In genomic region chr9:122202099-122202498, GRCh38 we compare ENCODE assay signal across 20 cellular contexts. TPM values are rescaled to one million over a fixed set of nuclear protein-coding genes. Genes with fewer than 3 reads are reported as not detected.
DNase-seq lines count a peak whose midpoint lies in the region; ATAC-seq, FAIRE-seq and TF ChIP-seq lines count a peak whose summit lies in the region.
"Had no signal": no experiment of that assay in that cellular context is flagged by ENCODE, and none has a peak within 500 bp of the region (broad histone marks: within the 10 kb centered on the region; RNA-seq: fewer than 3 reads in every experiment).

No MANE protein-coding gene starts in this region.

- peak; percentile 76 for ATAC-seq in Right ventricle myocardium superior (ENCODE audit: poor library complexity)
- peak; percentile 42 for ATAC-seq in left colon
- ATAC-seq in HG03378 (IDR thresholded peaks at IDR 0.05; ENCODE audit: unreplicated experiment), result no peak
- ATAC-seq in GM21367 (IDR thresholded peaks at IDR 0.05; ENCODE audit: unreplicated experiment), result no peak

- H3K9me3 Mint-ChIP-seq in astrocyte (ENCODE audit: unreplicated experiment), result no peaks in the 10 kb centered on the region
- H3K9me3 Mint-ChIP-seq: CD4-positive, alpha-beta T cell; H9 had no signal

- DNase-seq in Right ventricle myocardium superior (no peak), left ventricle myocardium inferior (no peak), astrocyte (ENCODE audit: low read depth) (no peak), left colon (no peak), thyroid gland (peak; percentile 54 to 65), NCI-H2107 treated with DMSO at 0.1 percent for 48 hours (lab: John Stamatoyannopoulos, UW; ENCODE audit: unreplicated experiment) (no peak)
- DNase-seq: ACHN; C1 segment of cervical spinal cord; Calu3; CD4-positive, alpha-beta T cell; DMS 273 treated with DMSO at 0.1 percent for 48 hours; GOT3; H9 had no signal

- no peak for FAIRE-seq in astrocyte (lab: Jason Lieb, UNC)
- FAIRE-seq: G401.6, GM12891 had no signal

- TF ChIP-seq CTCF in left ventricle myocardium inferior (IDR thresholded peaks at IDR 0.05; ENCODE audit: borderline replicate concordance) (no peak), astrocyte (IDR thresholded peaks at IDR 0.05; ENCODE audit: insufficient read depth, low read depth, low read length) (no peak), thyroid gland (IDR thresholded peaks at IDR 0.05) (no peak)

- H3K79me2 ChIP-seq in astrocyte (ENCODE audit: insufficient read depth, low read length), result no peaks in the 10 kb centered on the region

- peaks cover 27% of the 10 kb centered on the region for H3K4me1 Mint-ChIP-seq in astrocyte (ENCODE audit: low read depth, unreplicated experiment)
- H3K4me1 Mint-ChIP-seq: B cell had no signal

- no peak overlapping the region for H2AFZ ChIP-seq in astrocyte (ENCODE audit: low read depth, low read length)

- 28 to 35% methylated on average over 3 of the region's 3 CpGs for WGBS in thyroid gland, 2 donors

- H3K36me3 ChIP-seq in left ventricle myocardium inferior, result no peaks in the 10 kb centered on the region
- no peaks in the 10 kb centered on the region for H3K36me3 ChIP-seq in astrocyte (ENCODE audit: insufficient read depth, low read length)
- H3K36me3 ChIP-seq in thyroid gland, result no peaks in the 10 kb centered on the region

- H3K4me1 ChIP-seq in left ventricle myocardium inferior (peaks cover 12% of the 10 kb centered on the region), astrocyte (ENCODE audit: insufficient read depth, low read length) (peaks cover 12% of the 10 kb centered on the region), thyroid gland (peaks cover 4 to 9% of the 10 kb centered on the region in 2 donors)

- no peak overlapping the region for H3K27ac Mint-ChIP-seq in astrocyte (ENCODE audit: unreplicated experiment)
- H3K27ac Mint-ChIP-seq: B cell; CD4-positive, alpha-beta T cell; H9 had no signal

- H3K4me3 ChIP-seq in left ventricle myocardium inferior (no peak overlapping the region), astrocyte (ENCODE audit: insufficient read depth, low read depth, low read length) (no peak overlapping the region), thyroid gland (replicated peaks in 1 of 3) (no peak overlapping the region)

- no peak for TF ChIP-seq POLR2A in thyroid gland (IDR thresholded peaks at IDR 0.05)

- intact Hi-C loops in Right ventricle myocardium superior (cut with DNase I), result no loop called here
- intact Hi-C loops in left ventricle myocardium inferior (cut with micrococcal nuclease), result no loop called here
- intact Hi-C loops in left colon (cut with DNase I, micrococcal nuclease), result no loop called here
- intact Hi-C loops in thyroid gland (cut with DNase I), result no loop called here

- H3K36me3 Mint-ChIP-seq in astrocyte (ENCODE audit: low read depth, unreplicated experiment), result no peaks in the 10 kb centered on the region

- H4K20me1 ChIP-seq in astrocyte (ENCODE audit: insufficient read depth, low read length), result no peaks in the 10 kb centered on the region

- H3K9me3 ChIP-seq in left ventricle myocardium inferior (replicated peaks) (no peaks in the 10 kb centered on the region), astrocyte (ENCODE audit: insufficient read depth, low read depth, low read length) (no peaks in the 10 kb centered on the region), thyroid gland (no peaks in the 10 kb centered on the region)

- no peak overlapping the region for H3K4me3 Mint-ChIP-seq in astrocyte (ENCODE audit: unreplicated experiment)
- H3K4me3 Mint-ChIP-seq: B cell; CD4-positive, alpha-beta T cell; H9 had no signal

- H3K27me3 Mint-ChIP-seq in astrocyte (ENCODE audit: low read depth, unreplicated experiment), result peaks cover 39% of the 10 kb centered on the region

- H3K27ac ChIP-seq in left ventricle myocardium inferior (replicated peaks) (no peak overlapping the region), astrocyte (ENCODE audit: low read depth, low read length) (no peak overlapping the region), thyroid gland (no peak overlapping the region)

- H3K27me3 ChIP-seq in left ventricle myocardium inferior (ENCODE audit: low read depth) (peaks cover 9% of the 10 kb centered on the region), astrocyte (ENCODE audit: insufficient read depth, low read length) (peaks cover 13% of the 10 kb centered on the region), thyroid gland (no peaks in the 10 kb centered on the region)

- H3K4me2 ChIP-seq in astrocyte (ENCODE audit: low read length), result peak overlapping the region; percentile 14

- no peak overlapping the region for H3K9ac ChIP-seq in astrocyte (ENCODE audit: low read length)

RNA-seq across cellular contexts. Expression of gene LHX6, which starts 26.7 kb away (rescaled TPM):
- 3.4 TPM for total RNA-seq in Right ventricle myocardium superior
- total RNA-seq in left ventricle myocardium inferior, result 4.4 TPM
- total RNA-seq in astrocyte, result 0.34 and 0.53 TPM in 2 replicates
- 1 to 10 TPM; 1.6 to 2.1 TPM for total RNA-seq in left colon
- total RNA-seq in thyroid gland, result 1 to 10 TPM; 1.3 to 4.4 (median 1.7) TPM
- total RNA-seq: B cell; CD4-positive, alpha-beta T cell; HT-29 had no signal

RNA-seq across cellular contexts. Expression of gene MORN5, which starts 42.4 kb away (rescaled TPM):
- not detected for total RNA-seq in Right ventricle myocardium superior
- total RNA-seq in left ventricle myocardium inferior, result not detected
- not detected in 2 replicates for total RNA-seq in astrocyte
- total RNA-seq in left colon, result 1 to 10 TPM in 1 of 2 donors, not detected in 1; 4.0 TPM
- not detected for total RNA-seq in thyroid gland
- total RNA-seq: A172; B cell; Calu3; CD4-positive, alpha-beta T cell; H9; HT-29 had no signal

RNA-seq across cellular contexts. Expression of gene NDUFA8, which starts 42.5 kb away (rescaled TPM):
- total RNA-seq in Right ventricle myocardium superior, result 294 TPM
- 311 TPM for total RNA-seq in left ventricle myocardium inferior
- total RNA-seq in astrocyte, result 52.3 and 56.4 TPM in 2 replicates
- total RNA-seq in left colon, result 10 to 100 TPM; 75.3 to 78.9 TPM
- 10 to 100 TPM; 18.1 to 70.7 (median 53.2) TPM for total RNA-seq in thyroid gland

Comparison
In these comparisons a context has a peak if more than half of its experiments do, and no peak if none do; other contexts are left out.
1. ATAC-seq: peak in Right ventricle myocardium superior (single experiment) and left colon (single experiment); none in HG03378 (single experiment) and GM21367 (single experiment).
2. DNase-seq: peak in thyroid gland (2 of 2); none in Right ventricle myocardium superior (single experiment), left ventricle myocardium inferior (single experiment), astrocyte (single experiment), left colon (0 of 2) and NCI-H2107 treated with DMSO at 0.1 percent for 48 hours (single experiment).